In genomic region chr14:92719890-92720323, GRCh38 we compare ENCODE assay signal across 13 cellular contexts. TPM values are rescaled to one million over a fixed set of nuclear protein-coding genes. Genes with fewer than 3 reads are reported as not detected.
DNase-seq lines count a peak whose midpoint lies in the region; ATAC-seq and TF ChIP-seq lines count a peak whose summit lies in the region.
"Had no signal": no experiment of that assay in that cellular context is flagged by ENCODE, and none has a peak within 500 bp of the region (broad histone marks: within the 10 kb centered on the region; RNA-seq: fewer than 3 reads in every experiment).

No MANE protein-coding gene starts in this region.

- in situ Hi-C loops in GM13977 (cut with MboI; ENCODE audit: low pct_unique_long_range_greater_than_20kb, low sequenced_read_pairs, unreplicated experiment), result no loop called here

- intact Hi-C loops in PC-3 (cut with micrococcal nuclease), result loop anchor here (1.0 kb wide), 1 partner anchor 63 kb away; no protein-coding TSS in a partner anchor
- intact Hi-C loops in left ventricle myocardium superior (cut with micrococcal nuclease), result no loop called here
- intact Hi-C loops in stomach (cut with DNase I; ENCODE audit: low total_unique reads), result no loop called here

- no TSS peak for BruUV-seq in PC-3 (replicated peaks; lab: Mats Ljungman, UMichigan)

- no peaks in the 10 kb centered on the region for H3K9me2 ChIP-seq in PC-3 (replicated peaks; ENCODE audit: low read length)

- no peaks in the 10 kb centered on the region for H3K79me2 ChIP-seq in PC-3 (ENCODE audit: low read length)

- H3K27ac ChIP-seq in PC-3 (ENCODE audit: low read length), result peak overlapping the region; percentile 91
- peak overlapping the region; percentile 24 to 75 (median 59) for H3K27ac ChIP-seq in stomach

- H3K27me3 ChIP-seq in PC-3 (ENCODE audit: low read length) (no peaks in the 10 kb centered on the region), stomach (no peaks in the 10 kb centered on the region)

- TF ChIP-seq POLR2A in stomach (IDR thresholded peaks at IDR 0.05), result no peak

- no peak overlapping the region for H2AFZ ChIP-seq in PC-3 (ENCODE audit: low read length)

- WGBS in stomach, 5 donors, result 24 to 46% (median 26%) methylated on average over 5 of the region's 5 CpGs

- peaks cover 13% of the 10 kb centered on the region for H3K4me1 ChIP-seq in PC-3 (ENCODE audit: insufficient read depth, low read length)
- H3K4me1 ChIP-seq in stomach, result peaks cover 1 to 43% (median 24%) of the 10 kb centered on the region in 4 donors

- TF ChIP-seq EP300 in stomach (IDR thresholded peaks at IDR 0.05), result no peak

- no peaks in the 10 kb centered on the region for H4K20me1 ChIP-seq in PC-3 (ENCODE audit: low read length)

- ATAC-seq in PC-3 (peak; percentile 95), left ventricle myocardium superior (peak; percentile 45), HG03432 (IDR thresholded peaks at IDR 0.05; ENCODE audit: unreplicated experiment) (no peak), GM18517 (IDR thresholded peaks at IDR 0.05; ENCODE audit: unreplicated experiment) (no peak)
- ATAC-seq: SK-N-SH treated with all-trans-retinoic acid at 6 μM for 48 hours had no signal

- POLR2A ChIA-PET in PC-3 (lab: Charles Lee; ENCODE audit: unreplicated experiment), result interaction anchor here (0.6 kb wide), 1 partner anchor 134 kb away, joined by 8 read pairs; no protein-coding TSS in a partner anchor

- no peaks in the 10 kb centered on the region for H3F3A ChIP-seq in PC-3 (ENCODE audit: low read length, unreplicated experiment)

- CTCF ChIA-PET in PC-3 (lab: Charles Lee), result interaction anchor here (1.0 to 1.1 kb wide), 2 partner anchors 25 to 64 kb away, joined by 3 read pairs; no protein-coding TSS in a partner anchor

- peak overlapping the region; percentile 54 for H3K9ac ChIP-seq in PC-3 (ENCODE audit: low read length)

- H3K36me3 ChIP-seq in PC-3 (ENCODE audit: low read depth, low read length) (no peaks in the 10 kb centered on the region; the same call in 1 of the 2 replicates), stomach (peaks cover 0 to 24% (median 11%) of the 10 kb centered on the region in 4 donors)

- peak; percentile 82 for DNase-seq in DMS153 treated with DMSO at 0.1 percent for 48 hours (lab: John Stamatoyannopoulos, UW; ENCODE audit: unreplicated experiment)
- peak; percentile 93 for DNase-seq in PC-3
- DNase-seq in left ventricle myocardium superior, result no peak
- DNase-seq in stomach, result peak; percentile 41
- DNase-seq in stimulated activated naive CD4-positive, alpha-beta T cell (lab: John Stamatoyannopoulos, UW), result no peak
- no peak for DNase-seq in GM13977 (ENCODE audit: low spot score)
- DNase-seq: activated CD4-positive, alpha-beta T cell treated with anti-CD3 and anti-CD28 coated beads for 1 hour; activated effector memory CD4-positive, alpha-beta T cell treated with Interleukin-2 at 50 U/mL for 16 hours; hypothalamus; NCI-H226 had no signal

- H3K4me3 ChIP-seq in PC-3 (ENCODE audit: low read length) (no peak overlapping the region), stomach (no peak overlapping the region)

- peak overlapping the region; percentile 74 for H3K4me2 ChIP-seq in PC-3 (ENCODE audit: low read length)

- no peak for TF ChIP-seq CTCF in PC-3 (conservative IDR thresholded peaks at IDR 0.05; ENCODE audit: low read depth, low read length)
- TF ChIP-seq CTCF in stomach (IDR thresholded peaks at IDR 0.05), result no peak
- TF ChIP-seq CTCF in GM13977 (IDR thresholded peaks at IDR 0.05; ENCODE audit: extremely low read depth, insufficient read depth, missing control alignments), result no peak

- H3K9me3 ChIP-seq in PC-3 (ENCODE audit: low read length), result no peaks in the 10 kb centered on the region
- no peaks in the 10 kb centered on the region for H3K9me3 ChIP-seq in stomach

RNA-seq across cellular contexts. Expression of gene LGMN, which starts 28.5 kb away (rescaled TPM):
- total RNA-seq in PC-3 (2014; rRNA removed) (44.5 and 46.8 TPM in 2 replicates), left ventricle myocardium superior (100.0 TPM), stomach (100 to 1,000 TPM in 2 of 5 donors, 10 to 100 TPM in 2, 1 to 10 TPM in 1; 8.2 to 142 (median 56.4) TPM)
- polyA plus RNA-seq in stomach, result 10 to 100 TPM; 35.0 to 62.9 (median 43.7) TPM

Comparison
In these comparisons a context has a peak if more than half of its experiments do, and no peak if none do; other contexts are left out.
1. DNase-seq: peak in DMS153 treated with DMSO at 0.1 percent for 48 hours (single experiment), PC-3 (single experiment) and stomach (single experiment); none in left ventricle myocardium superior (single experiment), stimulated activated naive CD4-positive, alpha-beta T cell (0 of 6) and GM13977 (single experiment).
2. ATAC-seq: peak in PC-3 (single experiment) and left ventricle myocardium superior (single experiment); none in HG03432 (single experiment) and GM18517 (single experiment).